In genomic region chr12:75427491-75427890, GRCh38 we compare ENCODE assay signal across 30 cellular contexts. TPM values are rescaled to one million over a fixed set of nuclear protein-coding genes. Genes with fewer than 3 reads are reported as not detected.
DNase-seq lines count a peak whose midpoint lies in the region; ATAC-seq, FAIRE-seq and TF ChIP-seq lines count a peak whose summit lies in the region.
"Had no signal": no experiment of that assay in that cellular context is flagged by ENCODE, and none has a peak within 500 bp of the region (broad histone marks: within the 10 kb centered on the region; RNA-seq: fewer than 3 reads in every experiment).

No MANE protein-coding gene starts in this region.

- H4K8ac ChIP-seq in H1 (ENCODE audit: extremely low read depth, insufficient read depth, low read length), result no peak overlapping the region

- RAD21 ChIA-PET in HCT116 (lab: Charles Lee; ENCODE audit: low non-redundant PET in 1 of 2, low total read pairs in 2 of 2, uncharacterized antibody in 2 of 2, unreplicated experiment in 2 of 2), result no interaction called here

- no peak overlapping the region for H2BK15ac ChIP-seq in H1 (ENCODE audit: low read length)

- no peak overlapping the region for H3K23ac ChIP-seq in H1 (ENCODE audit: insufficient read length)

- H3K23me2 ChIP-seq in H1 (ENCODE audit: low read depth, low read length), result no peaks in the 10 kb centered on the region

- H3K4me3 ChIP-seq in HCT116 (replicated peaks in 1 of 2; ENCODE audit: low read depth in 1 of 2, low read length in 2 of 2) (no peak overlapping the region), H1 (ENCODE audit: extremely low read depth in 1 of 4, insufficient read depth in 2 of 4, low read depth in 3 of 4, low read length in 4 of 4) (no peak overlapping the region), A673 (ENCODE audit: low read depth, low read length, poor library complexity, severe bottlenecking) (no peak overlapping the region), colonic mucosa (no peak overlapping the region)
- H3K4me3 ChIP-seq: A549; BLaER1; BLaER1 treated with 17β-estradiol and CSF1 and Interleukin-3, amounts not matched to agents 10 nM and 100 nM had no signal

- CTCF ChIA-PET in HCT116 (lab: Charles Lee) (no interaction called here), H1 (lab: Charles Lee; ENCODE audit: partially characterized antibody) (no interaction called here), A673 (lab: Charles Lee) (no interaction called here)

- no peak overlapping the region for H4K5ac ChIP-seq in H1 (ENCODE audit: insufficient read length, low read depth, low read length)

- no peaks in the 10 kb centered on the region for H3K79me1 ChIP-seq in H1 (ENCODE audit: low read depth, low read length)

- no peak for FAIRE-seq in H1 (lab: Jason Lieb, UNC)
- FAIRE-seq: A549, D721Med had no signal

- 53% methylated on average over 1 of the region's 1 CpG; no CpG with 5 or more reads in 1 of the 2 experiments for WGBS in H1 (ENCODE audit: extremely low coverage in 1 of 2, insufficient coverage in 1 of 2, insufficient read length in 1 of 2, insufficient replicate concordance in 2 of 2, low coverage in 1 of 2, low lambda C conversion rate in 2 of 2, missing lambda C conversion rate in 1 of 2), 2 experiments

- H3K27ac ChIP-seq in HCT116 (ENCODE audit: low read depth, low read length) (no peak overlapping the region), H1 (ENCODE audit: low read depth, low read length) (no peak overlapping the region), A673 (ENCODE audit: low read depth, low read length, poor library complexity, severe bottlenecking) (no peak overlapping the region), colonic mucosa (no peak overlapping the region)
- H3K27ac ChIP-seq: 22Rv1; A549; BLaER1; BLaER1 treated with 17β-estradiol and CSF1 and Interleukin-3, amounts not matched to agents 10 nM and 100 nM; C4-2B had no signal

- no peak overlapping the region for H2AK5ac ChIP-seq in H1 (ENCODE audit: low read depth, low read length)

- H3K79me2 ChIP-seq in HCT116 (ENCODE audit: insufficient read depth, low read length) (no peaks in the 10 kb centered on the region), H1 (ENCODE audit: control insufficient read depth in 1 of 2, insufficient read depth in 2 of 2, low read length in 2 of 2) (no peaks in the 10 kb centered on the region)

- H2BK5ac ChIP-seq in H1 (ENCODE audit: low read depth, low read length), result no peak overlapping the region

- POLR2A ChIA-PET in HCT116 (lab: Charles Lee) (no interaction called here), H1 (lab: Charles Lee; ENCODE audit: partially characterized antibody) (no interaction called here), A673 (lab: Charles Lee; ENCODE audit: low non-redundant PET) (no interaction called here)

- no peak overlapping the region for H3K14ac ChIP-seq in H1 (ENCODE audit: insufficient read length)

- H4K91ac ChIP-seq in H1 (replicated peaks; ENCODE audit: insufficient read length, low read length), result no peak overlapping the region

- H3K9ac ChIP-seq in HCT116 (ENCODE audit: low read length), result no peak overlapping the region
- H3K9ac ChIP-seq in H1 (replicated peaks in 1 of 4; ENCODE audit: extremely low read depth in 1 of 4, low read depth in 3 of 4, low read length in 3 of 4), result no peak overlapping the region
- no peak overlapping the region for H3K9ac ChIP-seq in colonic mucosa (ENCODE audit: low read depth in 2 of 2, low read length in 2 of 2)
- H3K9ac ChIP-seq: BLaER1; BLaER1 treated with 17β-estradiol and CSF1 and Interleukin-3, amounts not matched to agents 10 nM and 100 nM had no signal

- H2AFZ ChIP-seq in HCT116 (ENCODE audit: low read depth, low read length, poor library complexity, severe bottlenecking) (no peak overlapping the region), H1 (ENCODE audit: low read length) (no peak overlapping the region)

- H3K9me2 ChIP-seq in HCT116 (ENCODE audit: insufficient read depth), result no peaks in the 10 kb centered on the region

- no peak overlapping the region for H2BK20ac ChIP-seq in H1 (ENCODE audit: low read length)

- H3K56ac ChIP-seq in H1 (replicated peaks; ENCODE audit: insufficient read length, low read depth, low read length), result no peak overlapping the region

- TF ChIP-seq POLR2A in HCT116 (IDR thresholded peaks at IDR 0.05; ENCODE audit: borderline replicate concordance, extremely low read depth, insufficient read depth, insufficient read length) (no peak), H1 (IDR thresholded peaks at IDR 0.05; ENCODE audit: control extremely low read depth in 1 of 2, low read depth in 2 of 2, low read length in 2 of 2) (no peak)

- DNase-seq in HCT116 (ENCODE audit: low read depth, low spot score) (no peak), H1 (ENCODE audit: low read depth in 1 of 2, low spot score in 2 of 2) (no peak), A673 (ENCODE audit: low spot score) (no peak), colonic mucosa (no peak)
- DNase-seq: 8988T; ACHN; AML-193; BE2C; C1 segment of cervical spinal cord; Caco-2; Calu3; CD4-positive, alpha-beta memory T cell; CD4-positive, alpha-beta T cell; CD4-positive, CD25-positive, alpha-beta regulatory T cell; CD8-positive, alpha-beta memory T cell; CD8-positive, alpha-beta T cell; COR-L47; DMS 273 treated with DMSO at 0.1 percent for 48 hours; DMS153; DMS53; DMS79; DMS79 treated with DMSO at 0.1 percent for 48 hours; DND-41; EL had no signal

- no peak for TF ChIP-seq EP300 in H1 (IDR thresholded peaks at IDR 0.05; ENCODE audit: borderline replicate concordance in 1 of 2, low read depth in 2 of 2, low read length in 2 of 2)

- TF ChIP-seq RAD21 in HCT116 (IDR thresholded peaks at IDR 0.05; ENCODE audit: low read depth), result no peak
- no peak for TF ChIP-seq RAD21 in H1 (IDR thresholded peaks at IDR 0.05 in 1 of 2, conservative IDR thresholded peaks at IDR 0.05 in 1 of 2; ENCODE audit: low read depth in 2 of 2, low read length in 2 of 2)

- H2BK12ac ChIP-seq in H1 (ENCODE audit: low read depth, low read length), result no peak overlapping the region

- H4K20me1 ChIP-seq in HCT116 (ENCODE audit: insufficient read depth) (no peaks in the 10 kb centered on the region), H1 (replicated peaks in 1 of 2; ENCODE audit: control insufficient read depth in 1 of 2, insufficient read depth in 2 of 2, low read length in 2 of 2) (no peaks in the 10 kb centered on the region)
- H4K20me1 ChIP-seq: BLaER1; BLaER1 treated with 17β-estradiol and CSF1 and Interleukin-3, amounts not matched to agents 10 nM and 100 nM had no signal

- H3K27me3 ChIP-seq in HCT116 (ENCODE audit: insufficient read depth, low read length), result no peaks in the 10 kb centered on the region
- H3K27me3 ChIP-seq in H1 (replicated peaks in 1 of 4; ENCODE audit: control insufficient read depth in 3 of 4, extremely low read depth in 1 of 4, insufficient read depth in 3 of 4, low read length in 3 of 4), result no peaks in the 10 kb centered on the region
- no peaks in the 10 kb centered on the region for H3K27me3 ChIP-seq in A673 (replicated peaks; ENCODE audit: insufficient read depth, low read depth, low read length, poor library complexity)
- H3K27me3 ChIP-seq in colonic mucosa, result no peaks in the 10 kb centered on the region
- H3K27me3 ChIP-seq: BE2C; BLaER1; BLaER1 treated with 17β-estradiol and CSF1 and Interleukin-3, amounts not matched to agents 10 nM and 100 nM had no signal

- no peak overlapping the region for H2BK120ac ChIP-seq in H1 (replicated peaks; ENCODE audit: low read depth, low read length)

- no peak for TF ChIP-seq CTCF in HCT116 (IDR thresholded peaks at IDR 0.05 in 2 of 3, conservative IDR thresholded peaks at IDR 0.05 in 1 of 3; ENCODE audit: borderline replicate concordance in 1 of 3, insufficient read depth in 1 of 3, low read depth in 2 of 3, low read length in 2 of 3)
- TF ChIP-seq CTCF in H1 (IDR thresholded peaks at IDR 0.05; ENCODE audit: control extremely low read depth in 1 of 3, insufficient read depth in 1 of 3, low read depth in 1 of 3, low read length in 3 of 3), result no peak
- TF ChIP-seq CTCF in A673 (conservative IDR thresholded peaks at IDR 0.05; ENCODE audit: low read depth, low read length), result no peak
- TF ChIP-seq CTCF in colonic mucosa (IDR thresholded peaks at IDR 0.05), result no peak

- no peaks in the 10 kb centered on the region for H3K4me1 ChIP-seq in HCT116 (ENCODE audit: control insufficient read depth in 1 of 2, insufficient read depth in 2 of 2, low read length in 2 of 2)
- no peaks in the 10 kb centered on the region; a peak in 1 of 7 replicates for H3K4me1 ChIP-seq in H1 (replicated peaks in 1 of 4; ENCODE audit: control insufficient read depth in 3 of 4, insufficient read depth in 4 of 4, low read length in 3 of 4)
- no peaks in the 10 kb centered on the region for H3K4me1 ChIP-seq in A673 (ENCODE audit: insufficient read depth, low read length, poor library complexity, severe bottlenecking)
- H3K4me1 ChIP-seq in colonic mucosa, result no peaks in the 10 kb centered on the region
- H3K4me1 ChIP-seq: A549; BE2C; BLaER1; BLaER1 treated with 17β-estradiol and CSF1 and Interleukin-3, amounts not matched to agents 10 nM and 100 nM; Caco-2 had no signal

- BruUV-seq in HCT116 (replicated peaks; lab: Mats Ljungman, UMichigan) (no TSS peak), A673 (replicated peaks; lab: Mats Ljungman, UMichigan) (no TSS peak)

- peaks cover 0 to 6% of the 10 kb centered on the region in 2 experiments; a peak in 1 of 4 replicates for H3K9me3 ChIP-seq in HCT116 (ENCODE audit: control insufficient read depth in 1 of 2, insufficient read depth in 1 of 2, low read depth in 1 of 2, low read length in 2 of 2)
- H3K9me3 ChIP-seq in H1 (ENCODE audit: insufficient read depth in 2 of 2, low read depth in 1 of 2, low read length in 1 of 2), result peaks cover 13 to 19% of the 10 kb centered on the region in 2 experiments
- H3K9me3 ChIP-seq in A673 (ENCODE audit: low read depth, low read length, poor library complexity, severe bottlenecking), result peaks cover 14% of the 10 kb centered on the region
- no peaks in the 10 kb centered on the region for H3K9me3 ChIP-seq in colonic mucosa
- H3K9me3 ChIP-seq: BE2C, Caco-2 had no signal

- no peak overlapping the region for H3K4ac ChIP-seq in H1 (replicated peaks; ENCODE audit: insufficient read length, low read depth, low read length)

- ATAC-seq in HCT116, result no peak
- ATAC-seq: A549; CD8-positive, alpha-beta T cell had no signal

- no peaks in the 10 kb centered on the region for H3K36me3 ChIP-seq in HCT116 (ENCODE audit: control insufficient read depth in 1 of 2, insufficient read depth in 2 of 2, low read length in 2 of 2)
- peaks cover 0 to 6% (median 1%) of the 10 kb centered on the region in 4 experiments; a peak in 3 of 8 replicates for H3K36me3 ChIP-seq in H1 (ENCODE audit: control insufficient read depth in 2 of 4, insufficient read depth in 4 of 4, low read length in 3 of 4)
- H3K36me3 ChIP-seq in A673 (ENCODE audit: insufficient read depth, low read length, poor library complexity, severe bottlenecking), result no peaks in the 10 kb centered on the region
- H3K36me3 ChIP-seq in colonic mucosa, result no peaks in the 10 kb centered on the region
- H3K36me3 ChIP-seq: BE2C, BLaER1 had no signal

- H3K18ac ChIP-seq in H1 (ENCODE audit: extremely low read depth, low read length), result no peak overlapping the region

- intact Hi-C loops in HCT116 (cut with micrococcal nuclease) (no loop called here), A673 (cut with micrococcal nuclease; ENCODE audit: unreplicated experiment) (no loop called here), colonic mucosa (cut with DNase I) (no loop called here)

- no peak overlapping the region for H3K4me2 ChIP-seq in HCT116 (ENCODE audit: low read length)
- H3K4me2 ChIP-seq in H1 (ENCODE audit: insufficient read depth in 1 of 2, low read depth in 2 of 2, low read length in 2 of 2), result no peak overlapping the region
- H3K4me2 ChIP-seq: A549; BLaER1; BLaER1 treated with 17β-estradiol and CSF1 and Interleukin-3, amounts not matched to agents 10 nM and 100 nM had no signal

RNA-seq across cellular contexts. Expression of gene GLIPR1L2, which starts 36.6 kb away (rescaled TPM):
- total RNA-seq in HCT116 (2021; ENCODE audit: unreplicated experiment), result 0.44 TPM
- 0.21 and 0.79 TPM in 2 replicates for polyA plus RNA-seq in HCT116 (2012)
- not detected in 2 replicates for total RNA-seq in H1 (2021; fragmentation: NEBNext Ultra II Directional; extraction: Animal tissue kit (Norgen Biotek cat#: 25700))
- 0.09 and 0.24 TPM in 2 replicates for polyA plus RNA-seq in H1 (2011; rRNA removed)
- 0.25 TPM for polyA plus RNA-seq in H1 (2011; cell fraction: cytosol; rRNA removed)
- polyA plus RNA-seq in H1 (2011; cell fraction: nucleus; rRNA removed), result 0.14 TPM
- 0.15 to 0.20 TPM in 2 of 4 replicates, not detected in the others for polyA plus RNA-seq in H1 (2012, experiment 1 of 2)
- not detected for polyA plus RNA-seq in H1 (2012, experiment 2 of 2)
- 0.06 TPM for polyA plus RNA-seq in H1 (2013, experiment 1 of 2)
- polyA plus RNA-seq in H1 (2013, experiment 2 of 2), result 0.22 TPM
- 0.16 and 0.54 TPM in 2 replicates for polyA minus RNA-seq in H1 (2011; rRNA and poly(A)+ RNA removed)
- not detected for polyA minus RNA-seq in H1 (2011; cell fraction: cytosol; rRNA and poly(A)+ RNA removed)
- polyA minus RNA-seq in H1 (2011; cell fraction: nucleus; rRNA and poly(A)+ RNA removed), result not detected
- total RNA-seq in A673 (2021), result 0.28 TPM in 1 of 2 replicates, not detected in the other
- total RNA-seq in colonic mucosa, result under 1 TPM; 0.16 to 0.22 TPM
- total RNA-seq: Caco-2; CD8-positive, alpha-beta memory T cell; CD8-positive, alpha-beta T cell had no signal

RNA-seq across cellular contexts. Expression of gene GLIPR1, which starts 53.1 kb away (rescaled TPM):
- total RNA-seq in HCT116 (2021; ENCODE audit: unreplicated experiment) (0.39 TPM), A673 (2021) (11.3 and 19.7 TPM in 2 replicates), colonic mucosa (10 to 100 TPM in 1 of 2 donors, 1 to 10 TPM in 1; 1.8 to 11.0 TPM)
- 0.88 and 0.92 TPM in 2 replicates for polyA plus RNA-seq in HCT116 (2012)
- 1.5 and 1.7 TPM in 2 replicates for total RNA-seq in H1 (2021; fragmentation: NEBNext Ultra II Directional; extraction: Animal tissue kit (Norgen Biotek cat#: 25700))
- polyA plus RNA-seq in H1 (2011; rRNA removed), result 0.09 and 0.23 TPM in 2 replicates
- polyA plus RNA-seq in H1 (2011; cell fraction: cytosol; rRNA removed), result 0.10 TPM
- polyA plus RNA-seq in H1 (2011; cell fraction: nucleus; rRNA removed), result 0.44 TPM
- polyA plus RNA-seq in H1 (2012, experiment 1 of 2), result 0.16 to 1.0 TPM (median 0.30 TPM) in 4 replicates
- polyA plus RNA-seq in H1 (2012, experiment 2 of 2), result 0.09 TPM
- 1.3 TPM for polyA plus RNA-seq in H1 (2013, experiment 1 of 2)
- polyA plus RNA-seq in H1 (2013, experiment 2 of 2), result 1.2 TPM
- 0.47 and 0.63 TPM in 2 replicates for polyA minus RNA-seq in H1 (2011; rRNA and poly(A)+ RNA removed)
- polyA minus RNA-seq in H1 (2011; cell fraction: cytosol; rRNA and poly(A)+ RNA removed), result not detected
- polyA minus RNA-seq in H1 (2011; cell fraction: nucleus; rRNA and poly(A)+ RNA removed), result 0.90 TPM

Comparison
In these comparisons a context has a peak if more than half of its experiments do, and no peak if none do; other contexts are left out.
1. Of the 16 proteins assayed by ChIP-seq in both H1 and HCT116: peak only in H1: none; only in HCT116: none; in both: ZNF274; in neither: 15.